Comparison of ENCODE assay signal across 28 cellular contexts in the genomic region with DNA sequence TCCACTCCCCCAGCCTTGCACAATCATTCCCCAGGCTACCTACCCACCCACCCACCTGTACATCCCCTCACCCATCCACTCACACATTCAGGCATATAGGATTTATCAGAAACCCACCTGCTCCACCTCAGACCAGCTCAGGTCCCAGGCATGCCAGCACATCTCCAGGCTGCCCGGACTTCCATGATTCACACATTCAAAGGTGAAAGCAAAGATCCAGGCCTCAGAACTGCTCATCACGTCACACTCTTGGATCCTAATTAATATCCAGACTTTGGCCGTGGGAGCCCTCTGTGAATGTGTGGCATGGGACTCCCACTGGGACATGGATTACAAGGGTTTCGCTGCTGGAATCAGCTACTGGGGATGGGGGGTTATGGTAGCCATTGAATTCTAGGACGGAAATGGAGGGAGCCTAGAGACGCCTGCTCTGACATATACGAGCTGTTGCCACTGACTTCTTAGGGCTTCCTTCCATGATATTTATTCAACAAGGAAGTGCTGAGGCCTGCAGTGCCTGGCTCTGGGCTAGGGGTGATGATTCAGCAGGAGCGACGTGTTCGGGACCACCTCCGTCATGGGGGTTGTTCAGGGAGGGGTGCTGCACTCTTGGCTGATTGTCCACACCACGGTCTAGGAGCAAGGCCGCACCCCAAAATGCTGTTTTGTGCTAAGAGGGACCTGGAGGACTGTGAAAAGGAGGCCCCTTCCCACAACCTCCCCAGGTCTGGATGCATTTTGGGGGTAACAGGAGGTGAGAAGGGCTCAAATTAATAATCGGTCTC. TPM values are rescaled to one million over a fixed set of nuclear protein-coding genes. Genes with fewer than 3 reads are reported as not detected.
A peak's percentile ranks its signal among the peaks of the same experiment; 100 is the strongest.
DNase-seq lines count a peak whose midpoint lies in the region; ATAC-seq and TF ChIP-seq lines count a peak whose summit lies in the region.
"Had no signal": no experiment of that assay in that cellular context is flagged by ENCODE, and none has a peak within 500 bp of the region (broad histone marks: within the 10 kb centered on the region; RNA-seq: fewer than 3 reads in every experiment).

No MANE protein-coding gene starts in this region.

- peaks cover 2% of the 10 kb centered on the region for H3K79me1 ChIP-seq in neuronal stem cell (ENCODE audit: low read depth, low read length)

- H3K4me1 ChIP-seq in neuronal stem cell (ENCODE audit: control insufficient read depth in 2 of 2, insufficient read depth in 1 of 2, low read depth in 1 of 2, low read length in 2 of 2) (peaks cover 19 to 37% of the 10 kb centered on the region in 2 donors), tibial artery (peaks cover 0 to 65% (median 45%) of the 10 kb centered on the region in 4 donors)

- H3K9ac ChIP-seq in neuronal stem cell (ENCODE audit: low read depth, low read length, poor library complexity), result no peak overlapping the region

- H3K9me3 Mint-ChIP-seq in brain, result peaks cover 0 to 4% (median 0%) of the 10 kb centered on the region in 5 experiments
- H3K9me3 Mint-ChIP-seq: GM23338, H9 had no signal

- H3K9me3 ChIP-seq in neuronal stem cell (replicated peaks in 1 of 2; ENCODE audit: control insufficient read depth in 2 of 2, insufficient read depth in 1 of 2, low read depth in 1 of 2, low read length in 2 of 2) (peaks cover 0 to 3% of the 10 kb centered on the region in 2 donors), tibial artery (no peaks in the 10 kb centered on the region)
- H3K9me3 ChIP-seq: BLaER1 treated with 17β-estradiol and CSF1 and Interleukin-3, amounts not matched to agents 10 nM and 100 nM; MG63 had no signal

- no peak overlapping the region for H2AFZ ChIP-seq in neuronal stem cell (ENCODE audit: low read length)
- H2AFZ ChIP-seq: GM23338 had no signal

- WGBS in neuronal stem cell (ENCODE audit: extremely low coverage in 2 of 2, insufficient read length in 2 of 2, insufficient replicate concordance in 1 of 2), 2 donors, result no CpG with 5 or more reads among the region's 14 CpGs

- H3K14ac ChIP-seq in neuronal stem cell (ENCODE audit: low read length), result no peak overlapping the region

- H3K36me3 Mint-ChIP-seq in brain, result no peaks in the 10 kb centered on the region
- H3K36me3 Mint-ChIP-seq: CD4-positive, alpha-beta memory T cell had no signal

- no peak overlapping the region for H3K23ac ChIP-seq in neuronal stem cell (ENCODE audit: low read depth, low read length, poor library complexity)

- H3K4me3 ChIP-seq in neuronal stem cell (ENCODE audit: low read length in 2 of 2) (no peak overlapping the region), tibial artery (no peak overlapping the region)
- H3K4me3 ChIP-seq: BLaER1 treated with 17β-estradiol and CSF1 and Interleukin-3, amounts not matched to agents 10 nM and 100 nM; GM12878; GM23338; MG63; SK-N-MC had no signal

- H3K27me3 ChIP-seq in neuronal stem cell (ENCODE audit: control insufficient read depth in 3 of 3, insufficient read depth in 3 of 3, low read depth in 1 of 3, low read length in 3 of 3) (peaks cover 0 to 12% (median 0%) of the 10 kb centered on the region in 3 experiments), tibial artery (no peaks in the 10 kb centered on the region)
- H3K27me3 ChIP-seq: MG63 had no signal

- H2BK12ac ChIP-seq in neuronal stem cell (ENCODE audit: low read length), result no peak overlapping the region

- DNase-seq in Right ventricle myocardium inferior (ENCODE audit: missing footprints), result peak; percentile 7
- no peak for DNase-seq in cardiac septum (ENCODE audit: low spot score)
- DNase-seq in neuronal stem cell (ENCODE audit: low spot score), result no peak
- DNase-seq in tibial artery, result peak in 1 of 2 donors; percentile 57
- no peak for DNase-seq in stimulated activated naive CD4-positive, alpha-beta T cell treated with Interleukin-2 at 50 U/mL for 16 hours (lab: John Stamatoyannopoulos, UW)
- DNase-seq: CD4-positive, alpha-beta memory T cell; COR-L47; EL; GDM1; H9; KG1; MG63; NCI-H1092; NCI-H1417 treated with DMSO at 0.1 percent for 48 hours; NCI-H1694 treated with DMSO at 0.1 percent for 48 hours; NCI-H2081; NCI-H226; NCI-H510A; NCI-H69 had no signal

- no peak overlapping the region for H3K4me3 Mint-ChIP-seq in brain
- H3K4me3 Mint-ChIP-seq: CD4-positive, alpha-beta memory T cell; GM23338; H9 had no signal

- H2BK15ac ChIP-seq in neuronal stem cell (ENCODE audit: low read length), result no peak overlapping the region

- no peak overlapping the region for H3K4ac ChIP-seq in neuronal stem cell (ENCODE audit: low read length)

- intact Hi-C loops in Right ventricle myocardium inferior (cut with DNase I) (no loop called here), cardiac septum (cut with DNase I) (no loop called here), tibial artery (cut with DNase I; ENCODE audit: low total_unique reads) (loop anchor here (2.0 kb wide), 1 partner anchor 56 kb away; no protein-coding TSS in a partner anchor)

- H3K4me1 Mint-ChIP-seq in brain, result peaks cover 53% of the 10 kb centered on the region
- H3K4me1 Mint-ChIP-seq: CD4-positive, alpha-beta memory T cell had no signal

- peak overlapping the region; percentile 10 for H2AK5ac ChIP-seq in neuronal stem cell (ENCODE audit: low read depth, low read length)

- H4K8ac ChIP-seq in neuronal stem cell (ENCODE audit: low read depth, low read length), result no peak overlapping the region

- no peaks in the 10 kb centered on the region for H3K27me3 Mint-ChIP-seq in brain

- peak overlapping the region; percentile 30 for H2BK5ac ChIP-seq in neuronal stem cell (ENCODE audit: low read length)

- no peak for ATAC-seq in Right ventricle myocardium inferior
- no peak for ATAC-seq in HG02970 (IDR thresholded peaks at IDR 0.05; ENCODE audit: low FRiP score, unreplicated experiment)
- ATAC-seq: GM23338, Panc1 had no signal

- TF ChIP-seq CTCF in brain (conservative IDR thresholded peaks at IDR 0.05) (no peak), tibial artery (IDR thresholded peaks at IDR 0.05) (no peak)

- H3K27ac Mint-ChIP-seq in brain, result peak overlapping the region in 3 of 5 experiments; percentile 31 to 63 (median 56)
- H3K27ac Mint-ChIP-seq: CD4-positive, alpha-beta memory T cell; GM23338; H9 had no signal

- H4K91ac ChIP-seq in neuronal stem cell (ENCODE audit: low read depth, low read length, poor library complexity), result no peak overlapping the region

- H3K36me3 ChIP-seq in neuronal stem cell (replicated peaks in 1 of 2; ENCODE audit: control insufficient read depth in 2 of 2, insufficient read depth in 2 of 2, low read length in 2 of 2) (no peaks in the 10 kb centered on the region), tibial artery (no peaks in the 10 kb centered on the region)
- H3K36me3 ChIP-seq: BLaER1 treated with 17β-estradiol and CSF1 and Interleukin-3, amounts not matched to agents 10 nM and 100 nM; MG63 had no signal

- H3K4me2 ChIP-seq in neuronal stem cell (ENCODE audit: insufficient read depth, low read length, poor library complexity, severe bottlenecking), result no peak overlapping the region
- H3K4me2 ChIP-seq: GM23338 had no signal

- H3K18ac ChIP-seq in neuronal stem cell (ENCODE audit: low read length), result peak overlapping the region; percentile 11

- no peak overlapping the region for H3K27ac ChIP-seq in neuronal stem cell (replicated peaks; ENCODE audit: low read length)
- H3K27ac ChIP-seq in tibial artery, result peak overlapping the region; percentile 88 to 89
- H3K27ac ChIP-seq: BLaER1 treated with 17β-estradiol and CSF1 and Interleukin-3, amounts not matched to agents 10 nM and 100 nM; RWPE1; SK-N-MC had no signal

- no peak overlapping the region for H2BK120ac ChIP-seq in neuronal stem cell (ENCODE audit: low read depth, low read length)

RNA-seq across cellular contexts. Expression of gene ADRA2C, which starts 56.9 kb away (rescaled TPM):
- total RNA-seq in Right ventricle myocardium inferior (6.9 TPM), cardiac septum (5.4 TPM)
- polyA plus RNA-seq in brain (ENCODE audit: insufficient read depth, low read depth, low replicate concordance), result 2.0 TPM
- 7.7 TPM for polyA plus RNA-seq in neuronal stem cell (2013, experiment 1 of 2)
- polyA plus RNA-seq in neuronal stem cell (2013, experiment 2 of 2), result 7.2 TPM
- total RNA-seq: CD4-positive, alpha-beta memory T cell had no signal
- polyA plus RNA-seq: AG04450; CD4-positive, alpha-beta memory T cell; GM12878 had no signal
